1 cellular context compared by ENCODE assay signal in genomic region chr2:74472945-74473258, GRCh38.
TF ChIP-seq lines count a peak whose summit lies in the region.

No MANE protein-coding gene starts in this region.

TF ChIP-seq in WTC11, 78 proteins besides CTCF, POLR2A, EP300 and RAD21 (continued from another document):
- TF ChIP-seq, protein P1, sequence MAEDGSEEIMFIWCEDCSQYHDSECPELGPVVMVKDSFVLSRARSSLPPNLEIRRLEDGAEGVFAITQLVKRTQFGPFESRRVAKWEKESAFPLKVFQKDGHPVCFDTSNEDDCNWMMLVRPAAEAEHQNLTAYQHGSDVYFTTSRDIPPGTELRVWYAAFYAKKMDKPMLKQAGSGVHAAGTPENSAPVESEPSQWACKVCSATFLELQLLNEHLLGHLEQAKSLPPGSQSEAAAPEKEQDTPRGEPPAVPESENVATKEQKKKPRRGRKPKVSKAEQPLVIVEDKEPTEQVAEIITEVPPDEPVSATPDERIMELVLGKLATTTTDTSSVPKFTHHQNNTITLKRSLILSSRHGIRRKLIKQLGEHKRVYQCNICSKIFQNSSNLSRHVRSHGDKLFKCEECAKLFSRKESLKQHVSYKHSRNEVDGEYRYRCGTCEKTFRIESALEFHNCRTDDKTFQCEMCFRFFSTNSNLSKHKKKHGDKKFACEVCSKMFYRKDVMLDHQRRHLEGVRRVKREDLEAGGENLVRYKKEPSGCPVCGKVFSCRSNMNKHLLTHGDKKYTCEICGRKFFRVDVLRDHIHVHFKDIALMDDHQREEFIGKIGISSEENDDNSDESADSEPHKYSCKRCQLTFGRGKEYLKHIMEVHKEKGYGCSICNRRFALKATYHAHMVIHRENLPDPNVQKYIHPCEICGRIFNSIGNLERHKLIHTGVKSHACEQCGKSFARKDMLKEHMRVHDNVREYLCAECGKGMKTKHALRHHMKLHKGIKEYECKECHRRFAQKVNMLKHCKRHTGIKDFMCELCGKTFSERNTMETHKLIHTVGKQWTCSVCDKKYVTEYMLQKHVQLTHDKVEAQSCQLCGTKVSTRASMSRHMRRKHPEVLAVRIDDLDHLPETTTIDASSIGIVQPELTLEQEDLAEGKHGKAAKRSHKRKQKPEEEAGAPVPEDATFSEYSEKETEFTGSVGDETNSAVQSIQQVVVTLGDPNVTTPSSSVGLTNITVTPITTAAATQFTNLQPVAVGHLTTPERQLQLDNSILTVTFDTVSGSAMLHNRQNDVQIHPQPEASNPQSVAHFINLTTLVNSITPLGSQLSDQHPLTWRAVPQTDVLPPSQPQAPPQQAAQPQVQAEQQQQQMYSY (CRISPR knock-in tag; IDR thresholded peaks at IDR 0.05), result no peak
- no peak for TF ChIP-seq OVOL2 (CRISPR knock-in tag; IDR thresholded peaks at IDR 0.05; ENCODE audit: borderline replicate concordance)
- TF ChIP-seq ZNF425 (CRISPR knock-in tag; conservative IDR thresholded peaks at IDR 0.05), result no peak
